8 cellular contexts compared by ENCODE assay signal in the genomic region with DNA sequence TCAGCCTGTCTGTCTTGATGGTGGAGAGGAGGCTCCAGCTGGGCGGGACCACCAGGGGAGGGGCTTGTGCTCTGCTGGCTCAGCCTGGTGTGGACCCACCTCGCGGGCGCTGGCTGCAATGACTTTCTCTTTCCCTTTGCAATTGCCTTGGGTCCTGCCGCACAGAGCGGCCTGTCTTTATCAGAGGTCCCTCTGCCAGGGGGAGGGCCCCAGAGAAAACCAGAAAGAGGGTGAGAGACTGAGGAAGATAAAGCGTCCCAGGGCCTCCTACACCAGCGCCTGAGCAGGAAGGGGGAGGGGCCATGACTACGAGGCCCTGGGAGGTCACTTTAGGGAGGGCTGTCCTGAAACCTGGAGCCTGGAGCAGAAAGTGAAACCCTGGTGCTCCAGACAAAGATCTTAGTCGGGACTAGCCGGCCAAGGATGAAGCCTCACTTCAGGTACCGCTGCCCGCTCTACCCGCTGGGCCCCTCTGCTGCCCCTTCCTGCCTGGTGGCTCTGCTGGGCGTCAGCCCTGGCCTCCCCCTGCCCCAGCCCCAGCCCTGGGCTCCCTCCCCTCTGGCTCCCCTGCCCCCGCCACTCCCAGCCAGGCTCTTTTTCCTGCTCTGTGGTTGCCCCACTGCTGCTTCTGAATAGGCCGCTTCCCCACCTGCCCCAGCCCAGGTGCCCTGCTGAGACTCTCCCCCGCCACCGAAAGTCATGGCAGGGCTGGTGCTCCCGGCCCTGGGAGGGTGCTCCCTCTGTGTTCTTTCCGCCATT. TPM values are rescaled to one million over a fixed set of nuclear protein-coding genes. Genes with fewer than 3 reads are reported as not detected.
DNase-seq lines count a peak whose midpoint lies in the region; ATAC-seq, FAIRE-seq and TF ChIP-seq lines count a peak whose summit lies in the region.
"Not testable (repeated sequence)": the region's sequence is repeated elsewhere in the genome, so short reads cannot be mapped to it uniquely, and the experiment has no call there.

A gene (plus strand): TSS at position 327 of the 759 bp plus-strand sequence. CDS start 97 bp downstream, at position 424.

- POLR2A ChIA-PET in PC-9 (lab: Charles Lee; ENCODE audit: unreplicated experiment): not testable (repeated sequence)
- POLR2A ChIA-PET in H1 (lab: Charles Lee; ENCODE audit: partially characterized antibody): interaction anchor here (0.6 to 2.5 kb wide), 7 partner anchors 15 to 54 kb away, joined by 3 to 7 read pairs (median 3); a partner anchor contains a TSS

- not testable (repeated sequence) for H3K4ac ChIP-seq in H1 (replicated peaks; ENCODE audit: insufficient read length, low read depth, low read length)

- H3K27ac ChIP-seq in C4-2B (peak within 1 kb of the TSS; percentile 56; the same call in 1 of the 2 replicates), PC-9 (peak within 1 kb of the TSS; percentile 74), H1 (ENCODE audit: low read depth, low read length) (peak within 1 kb of the TSS; percentile 75; the same call in 1 of the 2 replicates), lower lobe of right lung (peak within 1 kb of the TSS; percentile 86)

- H4K5ac ChIP-seq in H1 (ENCODE audit: insufficient read length, low read depth, low read length): peak within 1 kb of the TSS; percentile 88

- H2AK5ac ChIP-seq in H1 (ENCODE audit: low read depth, low read length): not testable (repeated sequence)

- H4K91ac ChIP-seq in H1 (replicated peaks; ENCODE audit: insufficient read length, low read length): not testable (repeated sequence)

- peak within 1 kb of the TSS; percentile 83 for H3K18ac ChIP-seq in H1 (ENCODE audit: extremely low read depth, low read length)

- not testable (repeated sequence) for H3K23me2 ChIP-seq in H1 (ENCODE audit: low read depth, low read length)

- TF ChIP-seq CTCF in C4-2B (conservative IDR thresholded peaks at IDR 0.05); PC-9 (conservative IDR thresholded peaks at IDR 0.05); H1 (IDR thresholded peaks at IDR 0.05; ENCODE audit: control extremely low read depth in 1 of 3, insufficient read depth in 1 of 3, low read depth in 1 of 3, low read length in 3 of 3); lower lobe of right lung (IDR thresholded peaks at IDR 0.05): not testable (repeated sequence)

- not testable (repeated sequence) for H2BK20ac ChIP-seq in H1 (ENCODE audit: low read length)

- H2BK12ac ChIP-seq in H1 (ENCODE audit: low read depth, low read length): not testable (repeated sequence)

- H3K56ac ChIP-seq in H1 (replicated peaks; ENCODE audit: insufficient read length, low read depth, low read length): not testable (repeated sequence)

- peak within 1 kb of the TSS; percentile 71; the same call in 1 of the 2 replicates for H2BK5ac ChIP-seq in H1 (ENCODE audit: low read depth, low read length)

- TF ChIP-seq POLR2A in H1 (IDR thresholded peaks at IDR 0.05; ENCODE audit: control extremely low read depth in 1 of 2, low read depth in 2 of 2, low read length in 2 of 2): peak; percentile 51

- not testable (repeated sequence) for H3K79me1 ChIP-seq in H1 (ENCODE audit: low read depth, low read length)

- peak; percentile 96 for ATAC-seq in GM19351 (IDR thresholded peaks at IDR 0.05; ENCODE audit: unreplicated experiment)
- ATAC-seq in HG03175 (IDR thresholded peaks at IDR 0.05; ENCODE audit: unreplicated experiment): peak; percentile 99
- ATAC-seq in lower lobe of right lung: peak; percentile 94 to 96

- H3K4me2 ChIP-seq in PC-9: peak within 1 kb of the TSS; percentile 96
- peak within 1 kb of the TSS; percentile 58 to 63 for H3K4me2 ChIP-seq in H1 (ENCODE audit: insufficient read depth in 1 of 2, low read depth in 2 of 2, low read length in 2 of 2)

- H3K9ac ChIP-seq in H1 (replicated peaks in 1 of 4; ENCODE audit: extremely low read depth in 1 of 4, low read depth in 3 of 4, low read length in 3 of 4): peak within 1 kb of the TSS in 1 of 4 experiments; percentile 41; a peak in 2 of 7 replicates

- H3K4me1 ChIP-seq in PC-9 (replicated peaks; ENCODE audit: insufficient read depth) (peaks cover 27% of the 10 kb centered on the region), H1 (replicated peaks in 1 of 4; ENCODE audit: control insufficient read depth in 3 of 4, insufficient read depth in 4 of 4, low read length in 3 of 4) (peaks cover 3 to 18% (median 10%) of the 10 kb centered on the region in 4 experiments), lower lobe of right lung (peaks cover 15% of the 10 kb centered on the region)

- H3K4me3 ChIP-seq in PC-9: peak within 1 kb of the TSS; percentile 62
- peak within 1 kb of the TSS; percentile 30 to 54 (median 43); a peak in 7 of 8 replicates for H3K4me3 ChIP-seq in H1 (ENCODE audit: extremely low read depth in 1 of 4, insufficient read depth in 2 of 4, low read depth in 3 of 4, low read length in 4 of 4)
- peak within 1 kb of the TSS; percentile 69 for H3K4me3 ChIP-seq in lower lobe of right lung

- intact Hi-C loops in PC-9 (cut with micrococcal nuclease; ENCODE audit: unreplicated experiment); lower lobe of right lung (cut with DNase I): not testable (repeated sequence)

- H3K79me2 ChIP-seq in PC-9 (ENCODE audit: low read depth): peaks cover 28% of the 10 kb centered on the region
- H3K79me2 ChIP-seq in H1 (ENCODE audit: control insufficient read depth in 1 of 2, insufficient read depth in 2 of 2, low read length in 2 of 2): not testable (repeated sequence)

- 3% methylated on average over 13 of the region's 21 CpGs; no CpG with 5 or more reads in 1 of the 2 experiments for WGBS in H1 (ENCODE audit: extremely low coverage in 1 of 2, insufficient coverage in 1 of 2, insufficient read length in 1 of 2, insufficient replicate concordance in 2 of 2, low coverage in 1 of 2, low lambda C conversion rate in 2 of 2, missing lambda C conversion rate in 1 of 2), 2 experiments

- not testable (repeated sequence) for H4K8ac ChIP-seq in H1 (ENCODE audit: extremely low read depth, insufficient read depth, low read length)

- not testable (repeated sequence) for H3K14ac ChIP-seq in H1 (ENCODE audit: insufficient read length)

- peaks cover 28% of the 10 kb centered on the region for H3F3A ChIP-seq in PC-9 (ENCODE audit: insufficient read depth, low read depth)

- H2BK120ac ChIP-seq in H1 (replicated peaks; ENCODE audit: low read depth, low read length): not testable (repeated sequence)

- H3K23ac ChIP-seq in H1 (ENCODE audit: insufficient read length): not testable (repeated sequence)

- TF ChIP-seq RAD21 in H1 (IDR thresholded peaks at IDR 0.05 in 1 of 2, conservative IDR thresholded peaks at IDR 0.05 in 1 of 2; ENCODE audit: low read depth in 2 of 2, low read length in 2 of 2): 0 out of 4 replicates have a peak, but pooled peaks of 1 of the 2 experiments have one; percentile 1

- H3K9me2 ChIP-seq in PC-9 (ENCODE audit: insufficient read depth): not testable (repeated sequence)

- not testable (repeated sequence) for H3K27me3 ChIP-seq in PC-9 (ENCODE audit: insufficient read depth, low read depth); H1 (replicated peaks in 1 of 4; ENCODE audit: control insufficient read depth in 3 of 4, extremely low read depth in 1 of 4, insufficient read depth in 3 of 4, low read length in 3 of 4); lower lobe of right lung (ENCODE audit: low read depth)

- H2AFZ ChIP-seq in PC-9: peak within 1 kb of the TSS; percentile 46
- not testable (repeated sequence) for H2AFZ ChIP-seq in H1 (ENCODE audit: low read length)

- not testable (repeated sequence) for H3K9me3 ChIP-seq in PC-9 (ENCODE audit: insufficient read depth, low read depth); H1 (ENCODE audit: insufficient read depth in 2 of 2, low read depth in 1 of 2, low read length in 1 of 2); lower lobe of right lung

- not testable (repeated sequence) for H3K36me3 ChIP-seq in PC-9 (ENCODE audit: low read depth); H1 (ENCODE audit: control insufficient read depth in 2 of 4, insufficient read depth in 4 of 4, low read length in 3 of 4); lower lobe of right lung

- DNase-seq in PC-9 (peak; percentile 69 to 79), H1 (ENCODE audit: low read depth in 1 of 2, low spot score in 2 of 2) (peak in 1 of 2 experiments; percentile 76), lower lobe of right lung (peak; percentile 73)
- peak; percentile 76 for DNase-seq in activated CD8-positive, alpha-beta memory T cell treated with anti-CD3 and anti-CD28 coated beads, Interleukin-2, amount 50 U/mL, for 4 hours
- DNase-seq in stimulated activated CD4-positive, alpha-beta T cell treated with anti-CD3 and anti-CD28 coated beads, Interleukin-4, amount 100 ng/mL, for 24 hours: peak; percentile 69

- TF ChIP-seq EP300 in H1 (IDR thresholded peaks at IDR 0.05; ENCODE audit: borderline replicate concordance in 1 of 2, low read depth in 2 of 2, low read length in 2 of 2): not testable (repeated sequence)

- CTCF ChIA-PET in PC-9 (lab: Charles Lee): not testable (repeated sequence)
- CTCF ChIA-PET in H1 (lab: Charles Lee; ENCODE audit: partially characterized antibody): interaction anchor here (0.7 to 1.0 kb wide), 3 partner anchors 11 to 755 kb away, joined by 3 read pairs; no protein-coding TSS in a partner anchor

- H2BK15ac ChIP-seq in H1 (ENCODE audit: low read length): not testable (repeated sequence)

- not testable (repeated sequence) for FAIRE-seq in H1 (lab: Jason Lieb, UNC)

- not testable (repeated sequence) for H4K20me1 ChIP-seq in PC-9 (ENCODE audit: insufficient read depth); H1 (replicated peaks in 1 of 2; ENCODE audit: control insufficient read depth in 1 of 2, insufficient read depth in 2 of 2, low read length in 2 of 2)

- not testable (repeated sequence) for BruUV-seq in PC-9 (replicated peaks; lab: Mats Ljungman, UMichigan)

TF ChIP-seq in H1, 55 proteins besides CTCF, POLR2A, EP300 and RAD21:
- TF ChIP-seq TAF1 (IDR thresholded peaks at IDR 0.05; ENCODE audit: low read depth, low read length) (peak; percentile 56), ASH2L (IDR thresholded peaks at IDR 0.05; ENCODE audit: low read length) (peak; percentile 18)
TF ChIP-seq in H1: peak in this region for 2; not testable (repeated sequence) for 53.

RNA-seq across cellular contexts. Expression of the gene that starts here (rescaled TPM):
- total RNA-seq in PC-9 (2021) (28.3 and 29.6 TPM in 2 replicates), lower lobe of right lung (9.5 TPM)
- total RNA-seq in H1 (2021; fragmentation: NEBNext Ultra II Directional; extraction: Animal tissue kit (Norgen Biotek cat#: 25700)): 7.3 and 9.7 TPM in 2 replicates
- 4.0 and 5.5 TPM in 2 replicates for polyA plus RNA-seq in H1 (2011; rRNA removed)
- 3.1 TPM for polyA plus RNA-seq in H1 (2011; cell fraction: cytosol; rRNA removed)
- polyA plus RNA-seq in H1 (2011; cell fraction: nucleus; rRNA removed): 4.0 TPM
- 3.8 to 5.7 TPM (median 4.8 TPM) in 4 replicates for polyA plus RNA-seq in H1 (2012, experiment 1 of 2)
- polyA plus RNA-seq in H1 (2012, experiment 2 of 2): 2.6 TPM
- polyA plus RNA-seq in H1 (2013, experiment 1 of 2): 4.7 TPM
- 4.7 TPM for polyA plus RNA-seq in H1 (2013, experiment 2 of 2)
- polyA minus RNA-seq in H1 (2011; rRNA and poly(A)+ RNA removed): 6.5 and 6.8 TPM in 2 replicates
- 5.7 TPM for polyA minus RNA-seq in H1 (2011; cell fraction: cytosol; rRNA and poly(A)+ RNA removed)
- 4.4 TPM for polyA minus RNA-seq in H1 (2011; cell fraction: nucleus; rRNA and poly(A)+ RNA removed)
